12 cellular contexts compared by ENCODE assay signal in the genomic region with DNA sequence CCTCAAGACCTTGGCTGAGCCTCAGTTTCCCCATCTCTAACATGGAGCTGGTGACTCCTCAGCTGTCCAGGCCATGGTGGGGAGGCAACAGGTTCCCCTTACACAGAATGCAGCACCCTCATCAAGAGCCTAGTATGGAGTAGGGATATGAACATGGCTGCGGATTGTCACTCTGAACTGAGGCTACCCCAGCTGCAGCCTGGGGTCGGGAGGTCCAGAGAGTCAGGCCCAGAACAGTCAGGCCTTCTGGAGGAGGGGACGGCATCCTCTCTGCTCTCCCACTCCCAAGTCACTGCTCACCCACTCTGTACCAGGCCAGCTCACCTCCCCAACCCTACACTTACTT. TPM values are rescaled to one million over a fixed set of nuclear protein-coding genes. Genes with fewer than 3 reads are reported as not detected.
"Had no signal": no experiment of that assay in that cellular context is flagged by ENCODE, and none has a peak within 500 bp of the region (broad histone marks: within the 10 kb centered on the region; RNA-seq: fewer than 3 reads in every experiment).

No MANE protein-coding gene starts in this region.

- H3K27me3 ChIP-seq: colonic mucosa had no signal

- DNase-seq: hippocampal formation, sigmoid colon had no signal

- H3K4me3 ChIP-seq: cardiac muscle cell, colonic mucosa, gastrocnemius medialis, prostate gland, sigmoid colon, suprapubic skin had no signal

- H3K27ac Mint-ChIP-seq: activated naive CD4-positive, alpha-beta T cell treated with anti-CD3 and anti-CD28 coated beads for 36 hours; T-helper 1 cell treated with Interleukin-12 subunit alpha and Interleukin-12 subunit beta and Interleukin-4 antibody, amounts not matched to agents 30 μg/mL and 1 μg/mL, for 36 hours; WTC11 had no signal

- H3K9me3 ChIP-seq: colonic mucosa, gastrocnemius medialis, prostate gland, sigmoid colon, suprapubic skin had no signal

- H3K27ac ChIP-seq: cardiac muscle cell, colonic mucosa, epithelial cell of prostate, prostate gland, sigmoid colon, suprapubic skin had no signal

- H3K36me3 ChIP-seq: cardiac muscle cell, colonic mucosa, gastrocnemius medialis, prostate gland, sigmoid colon, suprapubic skin had no signal

- H3K4me1 ChIP-seq: colonic mucosa, prostate gland, sigmoid colon, suprapubic skin had no signal

- H3K9me3 Mint-ChIP-seq: activated naive CD4-positive, alpha-beta T cell treated with anti-CD3 and anti-CD28 coated beads for 36 hours; T-helper 1 cell treated with Interleukin-12 subunit alpha and Interleukin-12 subunit beta and Interleukin-4 antibody, amounts not matched to agents 30 μg/mL and 1 μg/mL, for 36 hours; WTC11 had no signal

- H3K36me3 Mint-ChIP-seq: WTC11 had no signal

- H3K4me3 Mint-ChIP-seq: activated naive CD4-positive, alpha-beta T cell treated with anti-CD3 and anti-CD28 coated beads for 36 hours; T-helper 1 cell treated with Interleukin-12 subunit alpha and Interleukin-12 subunit beta and Interleukin-4 antibody, amounts not matched to agents 30 μg/mL and 1 μg/mL, for 36 hours; WTC11 had no signal

RNA-seq across cellular contexts. Expression of gene FOXS1, which starts 1.4 kb away (rescaled TPM):
- total RNA-seq: activated naive CD4-positive, alpha-beta T cell treated with anti-CD3 and anti-CD28 coated beads for 36 hours; sigmoid colon; suprapubic skin; ureter; WTC11 had no signal

RNA-seq across cellular contexts. Expression of gene DUSP15, which starts 23.6 kb away (rescaled TPM):
- total RNA-seq: activated naive CD4-positive, alpha-beta T cell treated with anti-CD3 and anti-CD28 coated beads for 36 hours had no signal

RNA-seq across cellular contexts. Expression of gene TTLL9, which starts 23.7 kb away (rescaled TPM):
- total RNA-seq: activated naive CD4-positive, alpha-beta T cell treated with anti-CD3 and anti-CD28 coated beads for 36 hours; colonic mucosa; gastrocnemius medialis; WTC11 had no signal

RNA-seq across cellular contexts. Expression of gene MYLK2, which starts 27.6 kb away (rescaled TPM):
- total RNA-seq: suprapubic skin, ureter had no signal
- polyA plus RNA-seq: cardiac muscle cell had no signal
